8 cellular contexts compared by ENCODE assay signal in genomic region chr18:3771121-3771971, GRCh38.
DNase-seq lines count a peak whose midpoint lies in the region; ATAC-seq and TF ChIP-seq lines count a peak whose summit lies in the region.

No MANE protein-coding gene starts in this region.

- intact Hi-C loops in CD4-positive, alpha-beta T cell (cut with DNase I, micrococcal nuclease), result loop anchor here (1.0 to 5.0 kb wide), 5 partner anchors 223 to 1285 kb away; no protein-coding TSS in a partner anchor

- H3K36me3 Mint-ChIP-seq in CD4-positive, alpha-beta T cell (ENCODE audit: low read depth), result no peaks in the 10 kb centered on the region
- no peaks in the 10 kb centered on the region for H3K36me3 Mint-ChIP-seq in natural killer cell treated with Interleukin-12 subunit alpha and Interleukin-12 subunit beta and Interleukin-15 and Interleukin-18, amount 100 ng/mL, for 72 hours
- peaks cover 0 to 3% of the 10 kb centered on the region in 2 donors for H3K36me3 Mint-ChIP-seq in stimulated activated naive B cell treated with anti-CD40 and anti-IgM and Interleukin-4, amounts not matched to agents 10 μg/mL and 1 μg/mL and 100 μg/mL, for 72 hours

- H3K27ac ChIP-seq in CD4-positive, alpha-beta T cell (ENCODE audit: low read depth, low read length), result no peak overlapping the region
- peak overlapping the region in 2 of 4 donors; percentile 50 to 67 for H3K27ac ChIP-seq in Peyer's patch

- peak; percentile 75 for TF ChIP-seq CTCF in CD4-positive, alpha-beta T cell (IDR thresholded peaks at IDR 0.05)
- TF ChIP-seq CTCF in Peyer's patch (IDR thresholded peaks at IDR 0.05), result peak; percentile 52 to 97 (median 87)
- peak; percentile 61 for TF ChIP-seq CTCF in fibroblast of pulmonary artery (IDR thresholded peaks at IDR 0.05; ENCODE audit: low read length, missing control alignments)

- peaks cover 46% of the 10 kb centered on the region for H3K27me3 Mint-ChIP-seq in CD4-positive, alpha-beta T cell
- peaks cover 31 to 54% of the 10 kb centered on the region in 2 donors for H3K27me3 Mint-ChIP-seq in natural killer cell treated with Interleukin-12 subunit alpha and Interleukin-12 subunit beta and Interleukin-15 and Interleukin-18, amount 100 ng/mL, for 72 hours
- peaks cover 29 to 56% of the 10 kb centered on the region in 2 donors for H3K27me3 Mint-ChIP-seq in stimulated activated naive B cell treated with anti-CD40 and anti-IgM and Interleukin-4, amounts not matched to agents 10 μg/mL and 1 μg/mL and 100 μg/mL, for 72 hours

- H3K4me3 ChIP-seq in Peyer's patch, result peak overlapping the region in 3 of 4 donors; percentile 13 to 43 (median 40)
- peak overlapping the region; percentile 51 for H3K4me3 ChIP-seq in fibroblast of pulmonary artery (replicated peaks; ENCODE audit: low read depth, low read length)

- peaks cover 0 to 13% (median 1%) of the 10 kb centered on the region in 4 donors for H3K4me1 ChIP-seq in Peyer's patch

- H3K36me3 ChIP-seq in Peyer's patch, result no peaks in the 10 kb centered on the region

- peaks cover 14% of the 10 kb centered on the region for H3K4me1 Mint-ChIP-seq in CD4-positive, alpha-beta T cell (ENCODE audit: low read depth)
- peaks cover 10 to 14% of the 10 kb centered on the region in 2 donors for H3K4me1 Mint-ChIP-seq in natural killer cell treated with Interleukin-12 subunit alpha and Interleukin-12 subunit beta and Interleukin-15 and Interleukin-18, amount 100 ng/mL, for 72 hours (ENCODE audit: low read depth in 2 of 2)
- H3K4me1 Mint-ChIP-seq in stimulated activated naive B cell treated with anti-CD40 and anti-IgM and Interleukin-4, amounts not matched to agents 10 μg/mL and 1 μg/mL and 100 μg/mL, for 72 hours, result peaks cover 11 to 14% of the 10 kb centered on the region in 2 donors

- H3K9me3 ChIP-seq in CD4-positive, alpha-beta T cell (ENCODE audit: control insufficient read depth, low read length), result no peaks in the 10 kb centered on the region
- no peaks in the 10 kb centered on the region for H3K9me3 ChIP-seq in Peyer's patch

- H3K27me3 ChIP-seq in CD4-positive, alpha-beta T cell (ENCODE audit: control insufficient read depth, insufficient read depth, low read length), result peaks cover 12% of the 10 kb centered on the region
- H3K27me3 ChIP-seq in Peyer's patch, result no peaks in the 10 kb centered on the region

- DNase-seq in CD4-positive, alpha-beta T cell, result peak; percentile 41 to 79 (median 58)
- DNase-seq in Peyer's patch (peak; percentile 35 to 93 (median 90)), fibroblast of pulmonary artery (ENCODE audit: low read depth) (peak; percentile 95)
- DNase-seq in activated T-helper 1 cell treated with anti-CD3 and anti-CD28 coated beads, Interleukin-2, amount 50 U/mL, for 16 hours (ENCODE audit: low read depth in 1 of 2, low spot score in 1 of 2), result peak; percentile 57 to 58
- DNase-seq in natural killer cell treated with Interleukin-12 subunit alpha and Interleukin-12 subunit beta and Interleukin-15 and Interleukin-18, amount 100 ng/mL, for 72 hours (ENCODE audit: low spot score), result peak; percentile 80
- DNase-seq in stimulated activated naive B cell treated with anti-CD40 and anti-IgM and Interleukin-4, amounts not matched to agents 10 μg/mL and 1 μg/mL and 100 μg/mL, for 72 hours, result peak; percentile 61

- H3K27ac Mint-ChIP-seq in CD4-positive, alpha-beta T cell, result no peak overlapping the region
- H3K27ac Mint-ChIP-seq in natural killer cell treated with Interleukin-12 subunit alpha and Interleukin-12 subunit beta and Interleukin-15 and Interleukin-18, amount 100 ng/mL, for 72 hours, result peak overlapping the region; percentile 1 to 23
- H3K27ac Mint-ChIP-seq in stimulated activated naive B cell treated with anti-CD40 and anti-IgM and Interleukin-4, amounts not matched to agents 10 μg/mL and 1 μg/mL and 100 μg/mL, for 72 hours, result no peak overlapping the region

- H3K4me3 Mint-ChIP-seq in CD4-positive, alpha-beta T cell, result peak overlapping the region; percentile 64
- peak overlapping the region; percentile 67 for H3K4me3 Mint-ChIP-seq in natural killer cell treated with Interleukin-12 subunit alpha and Interleukin-12 subunit beta and Interleukin-15 and Interleukin-18, amount 100 ng/mL, for 72 hours
- H3K4me3 Mint-ChIP-seq in stimulated activated naive B cell treated with anti-CD40 and anti-IgM and Interleukin-4, amounts not matched to agents 10 μg/mL and 1 μg/mL and 100 μg/mL, for 72 hours, result peak overlapping the region; percentile 58 to 68

- POLR2A ChIA-PET in CD4-positive, alpha-beta T cell (lab: Charles Lee), result no interaction called here

- peak in 1 of 2 donors; percentile 26 for TF ChIP-seq POLR2A in Peyer's patch (IDR thresholded peaks at IDR 0.05)

- CTCF ChIA-PET in CD4-positive, alpha-beta T cell (lab: Charles Lee), result interaction anchor here (1.0 to 1.4 kb wide), 4 partner anchors 11 to 227 kb away, joined by 3 read pairs; no protein-coding TSS in a partner anchor

- peak; percentile 98 for ATAC-seq in CD4-positive, alpha-beta T cell (ENCODE audit: poor library complexity)
- ATAC-seq in GM19395 (IDR thresholded peaks at IDR 0.05; ENCODE audit: unreplicated experiment) (peak; percentile 96), HG03521 (IDR thresholded peaks at IDR 0.05; ENCODE audit: unreplicated experiment) (peak; percentile 98)
- ATAC-seq in natural killer cell treated with Interleukin-12 subunit alpha and Interleukin-12 subunit beta and Interleukin-15 and Interleukin-18, amount 100 ng/mL, for 72 hours, result peak; percentile 98 to 99
- peak; percentile 97 to 98 for ATAC-seq in stimulated activated naive B cell treated with anti-CD40 and anti-IgM and Interleukin-4, amounts not matched to agents 10 μg/mL and 1 μg/mL and 100 μg/mL, for 72 hours (replicated peaks)

- no peaks in the 10 kb centered on the region for H3K9me3 Mint-ChIP-seq in CD4-positive, alpha-beta T cell
- H3K9me3 Mint-ChIP-seq in natural killer cell treated with Interleukin-12 subunit alpha and Interleukin-12 subunit beta and Interleukin-15 and Interleukin-18, amount 100 ng/mL, for 72 hours, result no peaks in the 10 kb centered on the region
- peaks cover 3 to 4% of the 10 kb centered on the region in 2 donors for H3K9me3 Mint-ChIP-seq in stimulated activated naive B cell treated with anti-CD40 and anti-IgM and Interleukin-4, amounts not matched to agents 10 μg/mL and 1 μg/mL and 100 μg/mL, for 72 hours

Comparison
In these comparisons a context has a peak if more than half of its experiments do, and no peak if none do; other contexts are left out.
1. H3K27ac Mint-ChIP-seq: peak in natural killer cell treated with Interleukin-12 subunit alpha and Interleukin-12 subunit beta and Interleukin-15 and Interleukin-18, amount 100 ng/mL, for 72 hours (2 of 2); none in CD4-positive, alpha-beta T cell (single experiment) and stimulated activated naive B cell treated with anti-CD40 and anti-IgM and Interleukin-4, amounts not matched to agents 10 μg/mL and 1 μg/mL and 100 μg/mL, for 72 hours (single experiment).
2. Peak in every context shown above with its lines, with median percentiles within 50 percentile points of each other: ATAC-seq, DNase-seq, H3K4me3 Mint-ChIP-seq and CTCF ChIP-seq.